13 cellular contexts compared by ENCODE assay signal in genomic region chr6:131107166-131107565, GRCh38. TPM values are rescaled to one million over a fixed set of nuclear protein-coding genes. Genes with fewer than 3 reads are reported as not detected.
DNase-seq lines count a peak whose midpoint lies in the region; ATAC-seq and TF ChIP-seq lines count a peak whose summit lies in the region.
"Had no signal": no experiment of that assay in that cellular context is flagged by ENCODE, and none has a peak within 500 bp of the region (broad histone marks: within the 10 kb centered on the region; RNA-seq: fewer than 3 reads in every experiment).

No MANE protein-coding gene starts in this region.

- DNase-seq in GM03348 (ENCODE audit: low spot score) (peak; percentile 44), Panc1 (ENCODE audit: low read depth, low spot score) (no peak), fibroblast of mammary gland (ENCODE audit: low read depth) (peak; percentile 40), pulmonary artery endothelial cell (ENCODE audit: low read depth, low spot score) (peak; percentile 70), GM20000 (ENCODE audit: low spot score) (no peak), NCI-H345 treated with DMSO at 0.1 percent for 48 hours (lab: John Stamatoyannopoulos, UW; ENCODE audit: unreplicated experiment) (no peak), NCI-H510A (lab: John Stamatoyannopoulos, UW) (no peak)
- DNase-seq in stimulated activated naive CD4-positive, alpha-beta T cell (lab: John Stamatoyannopoulos, UW) = no peak
- DNase-seq: activated naive CD8-positive, alpha-beta T cell treated with anti-CD3 and anti-CD28 coated beads, Interleukin-2, amount 50 U/mL, for 24 hours; DMS79 treated with DMSO at 0.1 percent for 48 hours; erythroblast; NCI-H1694; stimulated activated naive CD8-positive, alpha-beta T cell treated with anti-CD3 and anti-CD28 coated beads, Interleukin-15, Interleukin-2, amounts not matched to agents 100 U/mL and 50 U/mL, for 24 hours had no signal

- intact Hi-C loops in Panc1 (cut with micrococcal nuclease; ENCODE audit: unreplicated experiment) = no loop called here

- peak; percentile 64 for ATAC-seq in Panc1
- ATAC-seq: activated naive CD8-positive, alpha-beta T cell treated with anti-CD3 and anti-CD28 coated beads, Interleukin-2, amount 50 U/mL, for 24 hours; stimulated activated naive CD8-positive, alpha-beta T cell treated with anti-CD3 and anti-CD28 coated beads, Interleukin-15, Interleukin-2, amounts not matched to agents 100 U/mL and 50 U/mL, for 24 hours had no signal

- no peaks in the 10 kb centered on the region; the same call in 1 of the 2 replicates for H3K4me1 ChIP-seq in Panc1 (ENCODE audit: control insufficient read depth, insufficient read depth, low read length)

- no peak overlapping the region for H3K27ac ChIP-seq in Panc1 (ENCODE audit: low read length)

- POLR2A ChIA-PET in Panc1 (lab: Charles Lee) = no interaction called here

- TF ChIP-seq CTCF in Panc1 (IDR thresholded peaks at IDR 0.05) (no peak), fibroblast of mammary gland (conservative IDR thresholded peaks at IDR 0.05; ENCODE audit: control insufficient read depth, insufficient read depth, low read depth, low read length) (no peak), GM20000 (IDR thresholded peaks at IDR 0.05; ENCODE audit: extremely low read depth, missing control alignments) (no peak)

- no TSS peak for BruUV-seq in Panc1 (replicated peaks; lab: Mats Ljungman, UMichigan)

- in situ Hi-C loops in Panc1 (cut with HindIII; ENCODE audit: low pct_unique_long_range_greater_than_20kb, low sequenced_read_pairs) = no loop called here

- H3K4me3 ChIP-seq in Panc1 (ENCODE audit: low read depth in 2 of 2, low read length in 2 of 2) (no peak overlapping the region), fibroblast of mammary gland (ENCODE audit: control insufficient read depth, low read depth, low read length) (no peak overlapping the region)

- H3K27me3 ChIP-seq in Panc1 (ENCODE audit: control insufficient read depth, insufficient read depth, low read length) = no peaks in the 10 kb centered on the region

- no peaks in the 10 kb centered on the region for H3K36me3 ChIP-seq in Panc1 (ENCODE audit: control insufficient read depth, insufficient read depth, low read length)

- no peaks in the 10 kb centered on the region for H3K9me3 ChIP-seq in Panc1 (ENCODE audit: control insufficient read depth, insufficient read depth, low read depth, low read length)

- CTCF ChIA-PET in Panc1 (lab: Charles Lee) = no interaction called here

RNA-seq across cellular contexts. Expression of gene AKAP7, which starts 28.1 kb away (rescaled TPM):
- 3.2 TPM for total RNA-seq in Panc1 (2021; ENCODE audit: unreplicated experiment)
- polyA plus RNA-seq in Panc1 (2012; ENCODE audit: insufficient read length) = 2.7 TPM
- 1.9 and 3.2 TPM in 2 replicates for total RNA-seq in pulmonary artery endothelial cell

RNA-seq across cellular contexts. Expression of gene EPB41L2, which starts 44.1 kb away (rescaled TPM):
- total RNA-seq in Panc1 (2021; ENCODE audit: unreplicated experiment) = 199 TPM
- polyA plus RNA-seq in Panc1 (2012; ENCODE audit: insufficient read length) = 122 TPM
- total RNA-seq in pulmonary artery endothelial cell = 66.4 and 74.7 TPM in 2 replicates

Comparison
In these comparisons a context has a peak if more than half of its experiments do, and no peak if none do; other contexts are left out.
1. DNase-seq: peak in GM03348 (single experiment), fibroblast of mammary gland (single experiment) and pulmonary artery endothelial cell (single experiment); none in Panc1 (single experiment), stimulated activated naive CD4-positive, alpha-beta T cell (0 of 6), GM20000 (single experiment), NCI-H345 treated with DMSO at 0.1 percent for 48 hours (single experiment) and NCI-H510A (single experiment).